ENCODE assay signal across 16 cellular contexts in the genomic region with DNA sequence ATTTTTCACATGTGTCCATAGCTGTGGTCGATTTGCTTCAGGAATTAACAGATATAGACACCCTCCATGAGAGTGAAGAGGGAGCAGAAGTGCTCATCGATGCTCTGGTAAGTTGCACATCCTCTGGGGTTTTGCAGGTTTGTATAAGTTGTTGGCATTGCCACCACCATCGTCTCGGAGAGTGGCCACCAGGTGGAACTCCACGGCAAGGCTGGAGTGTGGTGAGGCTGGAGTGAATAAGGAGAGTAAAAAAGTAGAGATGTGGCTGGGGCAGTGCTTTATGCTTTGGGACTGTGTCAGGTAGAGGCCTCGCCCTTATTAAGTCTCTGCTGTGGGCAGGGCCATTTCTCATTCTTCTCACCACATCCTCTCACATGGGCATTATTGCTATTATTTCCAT.
DNase-seq lines count a peak whose midpoint lies in the region; ATAC-seq, FAIRE-seq and TF ChIP-seq lines count a peak whose summit lies in the region.
"Had no signal": no experiment of that assay in that cellular context is flagged by ENCODE, and none has a peak within 500 bp of the region (broad histone marks: within the 10 kb centered on the region; RNA-seq: fewer than 3 reads in every experiment).

No MANE protein-coding gene starts in this region.

- no peaks in the 10 kb centered on the region for H3K79me2 ChIP-seq in HepG2 (ENCODE audit: insufficient read depth, low read length)

- no peaks in the 10 kb centered on the region for H4K20me1 ChIP-seq in HepG2 (ENCODE audit: insufficient read depth, low read length)

- DNase-seq in HepG2 (ENCODE audit: low spot score) = no peak
- DNase-seq in right lobe of liver = no peak
- peak; percentile 17 for DNase-seq in NCI-H1092 (lab: John Stamatoyannopoulos, UW)
- no peak for DNase-seq in bronchial epithelial cell (ENCODE audit: low read depth)
- no peak for DNase-seq in SKM-1 (lab: John Stamatoyannopoulos, UW; ENCODE audit: unreplicated experiment)
- DNase-seq: EL, left colon, MV-4-11, NCI-H510A treated with DMSO at 0.1 percent for 48 hours, SHP77 had no signal

- intact Hi-C loops in HepG2 (cut with micrococcal nuclease; ENCODE audit: unreplicated experiment) (no loop called here), right lobe of liver (cut with DNase I) (no loop called here)

- ATAC-seq in HepG2 (no peak), right lobe of liver (no peak), HG03280 (IDR thresholded peaks at IDR 0.05; ENCODE audit: unreplicated experiment) (no peak), GM18868 (IDR thresholded peaks at IDR 0.05; ENCODE audit: unreplicated experiment) (no peak), HG02938 (IDR thresholded peaks at IDR 0.05; ENCODE audit: unreplicated experiment) (no peak)
- ATAC-seq: left colon, sciatic nerve had no signal

- CTCF ChIA-PET in HepG2 (lab: Yijun Ruan, JAX; ENCODE audit: low intra/inter-chr PET ratio, low total read pairs) = interaction anchor here (1.0 kb wide), 1 partner anchor 193 kb away, joined by 3 read pairs; no protein-coding TSS in a partner anchor

- POLR2A ChIA-PET in HepG2 (lab: Yijun Ruan, JAX) = no interaction called here

- 86% methylated on average over 6 of the region's 6 CpGs for WGBS in HepG2 (ENCODE audit: low lambda C conversion rate)
- WGBS in right lobe of liver (ENCODE audit: insufficient coverage, low coverage, low lambda C conversion rate, missing lambda C conversion rate) = 82% methylated on average over 3 of the region's 6 CpGs

- H2AFZ ChIP-seq in HepG2 (ENCODE audit: low read length) = no peak overlapping the region

- no TSS peak for BruUV-seq in HepG2 (replicated peaks; lab: Mats Ljungman, UMichigan)

- FAIRE-seq in HepG2 (lab: Jason Lieb, UNC) (no peak), bronchial epithelial cell (lab: Jason Lieb, UNC) (no peak)
- FAIRE-seq: GM18507 had no signal

- no peak overlapping the region for H3K4me2 ChIP-seq in HepG2 (ENCODE audit: low read depth, low read length)

- H3K4me3 ChIP-seq in HepG2 (replicated peaks in 1 of 3; ENCODE audit: insufficient read depth in 1 of 3, low read depth in 2 of 3, low read length in 3 of 3) (no peak overlapping the region), right lobe of liver (no peak overlapping the region), bronchial epithelial cell (ENCODE audit: low read depth, low read length) (no peak overlapping the region)
- H3K4me3 ChIP-seq: heart right ventricle had no signal

- no peak for TF ChIP-seq EP300 in HepG2 (IDR thresholded peaks at IDR 0.05; ENCODE audit: low read depth in 2 of 2, low read length in 2 of 2)
- no peak for TF ChIP-seq EP300 in HepG2 (CRISPR knock-in tag; IDR thresholded peaks at IDR 0.05; ENCODE audit: borderline replicate concordance)

- TF ChIP-seq CTCF in HepG2 (CRISPR knock-in tag; IDR thresholded peaks at IDR 0.05) (peak; percentile 30; the same call in 1 of the 2 replicates), right lobe of liver (IDR thresholded peaks at IDR 0.05) (no peak), bronchial epithelial cell (IDR thresholded peaks at IDR 0.05; ENCODE audit: insufficient read depth, low read length, severe bottlenecking) (peak; percentile 20)

- no peak overlapping the region for H3K27ac ChIP-seq in HepG2 (ENCODE audit: extremely low read length, insufficient read depth, low read length)
- no peak overlapping the region for H3K27ac ChIP-seq in right lobe of liver
- H3K27ac ChIP-seq: heart right ventricle had no signal

- no peak for TF ChIP-seq POLR2A in HepG2 (IDR thresholded peaks at IDR 0.05; ENCODE audit: insufficient read depth in 1 of 2, low read depth in 2 of 2, low read length in 2 of 2)
- TF ChIP-seq POLR2A in right lobe of liver (IDR thresholded peaks at IDR 0.05) = no peak

- H3K27me3 ChIP-seq in HepG2 (ENCODE audit: control insufficient read depth in 1 of 2, insufficient read depth in 2 of 2, low read length in 2 of 2) (no peaks in the 10 kb centered on the region), right lobe of liver (no peaks in the 10 kb centered on the region), bronchial epithelial cell (ENCODE audit: control insufficient read depth, insufficient read depth, low read length) (no peaks in the 10 kb centered on the region)
- H3K27me3 ChIP-seq: heart right ventricle had no signal

- in situ Hi-C loops in HepG2 (cut with HindIII; ENCODE audit: extremely low pct_ligation_motif_present, low pct_unique_long_range_greater_than_20kb) = no loop called here

- H3K36me3 ChIP-seq in HepG2 (replicated peaks in 1 of 2; ENCODE audit: control insufficient read depth in 1 of 2, insufficient read depth in 2 of 2, low read length in 2 of 2) (peaks cover 3 to 27% of the 10 kb centered on the region in 2 experiments; a peak in 3 of 5 replicates), right lobe of liver (peaks cover 0 to 9% (median 2%) of the 10 kb centered on the region in 4 donors), bronchial epithelial cell (ENCODE audit: control insufficient read depth, insufficient read depth, low read length) (peaks cover 2% of the 10 kb centered on the region)

- H3K4me1 ChIP-seq in HepG2 (ENCODE audit: insufficient read depth, low read length) = peaks cover 10% of the 10 kb centered on the region
- H3K4me1 ChIP-seq in right lobe of liver = peaks cover 0 to 17% (median 7%) of the 10 kb centered on the region in 4 donors

- no peak overlapping the region for H3K9ac ChIP-seq in HepG2 (ENCODE audit: insufficient read depth, low read depth, low read length)

- TF ChIP-seq RAD21 in HepG2 (CRISPR knock-in tag; IDR thresholded peaks at IDR 0.05) = no peak

- H3K9me3 ChIP-seq in HepG2 (ENCODE audit: low read length) = no peaks in the 10 kb centered on the region
- H3K9me3 ChIP-seq in right lobe of liver = no peaks in the 10 kb centered on the region
- H3K9me3 ChIP-seq: heart right ventricle had no signal

TF ChIP-seq in HepG2, 621 proteins besides CTCF, POLR2A, EP300 and RAD21:
- TF ChIP-seq NR2F1 (CRISPR knock-in tag; IDR thresholded peaks at IDR 0.05) (no peak), IKZF1 (IDR thresholded peaks at IDR 0.05) (no peak), ZMAT3 (CRISPR knock-in tag; conservative IDR thresholded peaks at IDR 0.05) (no peak)
- TF ChIP-seq, protein P1, sequence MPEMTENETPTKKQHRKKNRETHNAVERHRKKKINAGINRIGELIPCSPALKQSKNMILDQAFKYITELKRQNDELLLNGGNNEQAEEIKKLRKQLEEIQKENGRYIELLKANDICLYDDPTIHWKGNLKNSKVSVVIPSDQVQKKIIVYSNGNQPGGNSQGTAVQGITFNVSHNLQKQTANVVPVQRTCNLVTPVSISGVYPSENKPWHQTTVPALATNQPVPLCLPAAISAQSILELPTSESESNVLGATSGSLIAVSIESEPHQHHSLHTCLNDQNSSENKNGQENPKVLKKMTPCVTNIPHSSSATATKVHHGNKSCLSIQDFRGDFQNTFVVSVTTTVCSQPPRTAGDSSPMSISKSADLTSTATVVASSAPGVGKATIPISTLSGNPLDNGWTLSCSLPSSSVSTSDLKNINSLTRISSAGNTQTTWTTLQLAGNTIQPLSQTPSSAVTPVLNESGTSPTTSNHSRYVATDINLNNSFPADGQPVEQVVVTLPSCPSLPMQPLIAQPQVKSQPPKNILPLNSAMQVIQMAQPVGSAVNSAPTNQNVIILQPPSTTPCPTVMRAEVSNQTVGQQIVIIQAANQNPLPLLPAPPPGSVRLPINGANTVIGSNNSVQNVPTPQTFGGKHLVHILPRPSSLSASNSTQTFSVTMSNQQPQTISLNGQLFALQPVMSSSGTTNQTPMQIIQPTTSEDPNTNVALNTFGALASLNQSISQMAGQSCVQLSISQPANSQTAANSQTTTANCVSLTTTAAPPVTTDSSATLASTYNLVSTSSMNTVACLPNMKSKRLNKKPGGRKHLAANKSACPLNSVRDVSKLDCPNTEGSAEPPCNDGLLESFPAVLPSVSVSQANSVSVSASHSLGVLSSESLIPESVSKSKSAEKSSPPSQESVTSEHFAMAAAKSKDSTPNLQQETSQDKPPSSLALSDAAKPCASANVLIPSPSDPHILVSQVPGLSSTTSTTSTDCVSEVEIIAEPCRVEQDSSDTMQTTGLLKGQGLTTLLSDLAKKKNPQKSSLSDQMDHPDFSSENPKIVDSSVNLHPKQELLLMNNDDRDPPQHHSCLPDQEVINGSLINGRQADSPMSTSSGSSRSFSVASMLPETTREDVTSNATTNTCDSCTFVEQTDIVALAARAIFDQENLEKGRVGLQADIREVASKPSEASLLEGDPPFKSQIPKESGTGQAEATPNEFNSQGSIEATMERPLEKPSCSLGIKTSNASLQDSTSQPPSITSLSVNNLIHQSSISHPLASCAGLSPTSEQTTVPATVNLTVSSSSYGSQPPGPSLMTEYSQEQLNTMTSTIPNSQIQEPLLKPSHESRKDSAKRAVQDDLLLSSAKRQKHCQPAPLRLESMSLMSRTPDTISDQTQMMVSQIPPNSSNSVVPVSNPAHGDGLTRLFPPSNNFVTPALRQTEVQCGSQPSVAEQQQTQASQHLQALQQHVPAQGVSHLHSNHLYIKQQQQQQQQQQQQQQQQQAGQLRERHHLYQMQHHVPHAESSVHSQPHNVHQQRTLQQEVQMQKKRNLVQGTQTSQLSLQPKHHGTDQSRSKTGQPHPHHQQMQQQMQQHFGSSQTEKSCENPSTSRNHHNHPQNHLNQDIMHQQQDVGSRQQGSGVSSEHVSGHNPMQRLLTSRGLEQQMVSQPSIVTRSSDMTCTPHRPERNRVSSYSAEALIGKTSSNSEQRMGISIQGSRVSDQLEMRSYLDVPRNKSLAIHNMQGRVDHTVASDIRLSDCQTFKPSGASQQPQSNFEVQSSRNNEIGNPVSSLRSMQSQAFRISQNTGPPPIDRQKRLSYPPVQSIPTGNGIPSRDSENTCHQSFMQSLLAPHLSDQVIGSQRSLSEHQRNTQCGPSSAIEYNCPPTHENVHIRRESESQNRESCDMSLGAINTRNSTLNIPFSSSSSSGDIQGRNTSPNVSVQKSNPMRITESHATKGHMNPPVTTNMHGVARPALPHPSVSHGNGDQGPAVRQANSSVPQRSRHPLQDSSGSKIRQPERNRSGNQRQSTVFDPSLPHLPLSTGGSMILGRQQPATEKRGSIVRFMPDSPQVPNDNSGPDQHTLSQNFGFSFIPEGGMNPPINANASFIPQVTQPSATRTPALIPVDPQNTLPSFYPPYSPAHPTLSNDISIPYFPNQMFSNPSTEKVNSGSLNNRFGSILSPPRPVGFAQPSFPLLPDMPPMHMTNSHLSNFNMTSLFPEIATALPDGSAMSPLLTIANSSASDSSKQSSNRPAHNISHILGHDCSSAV (CRISPR knock-in tag; IDR thresholded peaks at IDR 0.05; ENCODE audit: borderline replicate concordance) = no peak

Comparison
In these comparisons a context has a peak if more than half of its experiments do, and no peak if none do; other contexts are left out.
1. CTCF ChIP-seq: peak in HepG2 (single experiment) and bronchial epithelial cell (single experiment); none in right lobe of liver (0 of 4).